ENCODE assay signal across 1 cellular context in the genomic region with DNA sequence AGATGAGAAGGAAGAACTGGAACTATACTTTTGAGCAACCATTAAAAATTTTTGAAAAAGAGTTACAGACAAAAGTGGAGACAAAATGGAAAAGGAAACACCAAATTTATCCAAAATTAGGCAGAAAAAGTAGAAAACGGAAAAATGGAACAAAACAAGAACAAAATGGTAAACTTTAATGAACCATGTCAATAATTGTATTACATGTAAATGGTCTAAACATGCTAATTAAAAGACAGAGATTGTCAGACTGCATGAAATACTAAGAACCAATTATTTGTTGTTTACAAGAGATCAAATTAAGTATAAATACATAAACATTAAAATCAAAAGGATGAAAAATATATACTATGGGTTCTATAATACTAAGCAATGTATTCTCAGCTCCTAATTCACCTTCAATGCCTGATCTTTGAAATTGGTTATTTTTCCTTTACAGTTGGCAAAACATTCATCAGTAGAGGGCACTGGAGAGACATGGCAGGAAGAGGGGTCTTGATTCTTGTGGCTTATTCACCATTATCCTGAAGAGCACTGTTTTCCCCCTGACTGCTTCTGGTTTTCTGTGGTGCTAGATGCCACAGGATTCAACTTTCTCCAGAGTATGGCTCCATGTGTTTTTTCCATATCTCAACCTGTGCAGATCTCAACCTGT.
TF ChIP-seq lines count a peak whose summit lies in the region.

No MANE protein-coding gene starts in this region.

TF ChIP-seq in GM23338, 12 proteins besides CTCF, POLR2A, EP300 and RAD21 (continued from another document):
- TF ChIP-seq, protein P1, sequence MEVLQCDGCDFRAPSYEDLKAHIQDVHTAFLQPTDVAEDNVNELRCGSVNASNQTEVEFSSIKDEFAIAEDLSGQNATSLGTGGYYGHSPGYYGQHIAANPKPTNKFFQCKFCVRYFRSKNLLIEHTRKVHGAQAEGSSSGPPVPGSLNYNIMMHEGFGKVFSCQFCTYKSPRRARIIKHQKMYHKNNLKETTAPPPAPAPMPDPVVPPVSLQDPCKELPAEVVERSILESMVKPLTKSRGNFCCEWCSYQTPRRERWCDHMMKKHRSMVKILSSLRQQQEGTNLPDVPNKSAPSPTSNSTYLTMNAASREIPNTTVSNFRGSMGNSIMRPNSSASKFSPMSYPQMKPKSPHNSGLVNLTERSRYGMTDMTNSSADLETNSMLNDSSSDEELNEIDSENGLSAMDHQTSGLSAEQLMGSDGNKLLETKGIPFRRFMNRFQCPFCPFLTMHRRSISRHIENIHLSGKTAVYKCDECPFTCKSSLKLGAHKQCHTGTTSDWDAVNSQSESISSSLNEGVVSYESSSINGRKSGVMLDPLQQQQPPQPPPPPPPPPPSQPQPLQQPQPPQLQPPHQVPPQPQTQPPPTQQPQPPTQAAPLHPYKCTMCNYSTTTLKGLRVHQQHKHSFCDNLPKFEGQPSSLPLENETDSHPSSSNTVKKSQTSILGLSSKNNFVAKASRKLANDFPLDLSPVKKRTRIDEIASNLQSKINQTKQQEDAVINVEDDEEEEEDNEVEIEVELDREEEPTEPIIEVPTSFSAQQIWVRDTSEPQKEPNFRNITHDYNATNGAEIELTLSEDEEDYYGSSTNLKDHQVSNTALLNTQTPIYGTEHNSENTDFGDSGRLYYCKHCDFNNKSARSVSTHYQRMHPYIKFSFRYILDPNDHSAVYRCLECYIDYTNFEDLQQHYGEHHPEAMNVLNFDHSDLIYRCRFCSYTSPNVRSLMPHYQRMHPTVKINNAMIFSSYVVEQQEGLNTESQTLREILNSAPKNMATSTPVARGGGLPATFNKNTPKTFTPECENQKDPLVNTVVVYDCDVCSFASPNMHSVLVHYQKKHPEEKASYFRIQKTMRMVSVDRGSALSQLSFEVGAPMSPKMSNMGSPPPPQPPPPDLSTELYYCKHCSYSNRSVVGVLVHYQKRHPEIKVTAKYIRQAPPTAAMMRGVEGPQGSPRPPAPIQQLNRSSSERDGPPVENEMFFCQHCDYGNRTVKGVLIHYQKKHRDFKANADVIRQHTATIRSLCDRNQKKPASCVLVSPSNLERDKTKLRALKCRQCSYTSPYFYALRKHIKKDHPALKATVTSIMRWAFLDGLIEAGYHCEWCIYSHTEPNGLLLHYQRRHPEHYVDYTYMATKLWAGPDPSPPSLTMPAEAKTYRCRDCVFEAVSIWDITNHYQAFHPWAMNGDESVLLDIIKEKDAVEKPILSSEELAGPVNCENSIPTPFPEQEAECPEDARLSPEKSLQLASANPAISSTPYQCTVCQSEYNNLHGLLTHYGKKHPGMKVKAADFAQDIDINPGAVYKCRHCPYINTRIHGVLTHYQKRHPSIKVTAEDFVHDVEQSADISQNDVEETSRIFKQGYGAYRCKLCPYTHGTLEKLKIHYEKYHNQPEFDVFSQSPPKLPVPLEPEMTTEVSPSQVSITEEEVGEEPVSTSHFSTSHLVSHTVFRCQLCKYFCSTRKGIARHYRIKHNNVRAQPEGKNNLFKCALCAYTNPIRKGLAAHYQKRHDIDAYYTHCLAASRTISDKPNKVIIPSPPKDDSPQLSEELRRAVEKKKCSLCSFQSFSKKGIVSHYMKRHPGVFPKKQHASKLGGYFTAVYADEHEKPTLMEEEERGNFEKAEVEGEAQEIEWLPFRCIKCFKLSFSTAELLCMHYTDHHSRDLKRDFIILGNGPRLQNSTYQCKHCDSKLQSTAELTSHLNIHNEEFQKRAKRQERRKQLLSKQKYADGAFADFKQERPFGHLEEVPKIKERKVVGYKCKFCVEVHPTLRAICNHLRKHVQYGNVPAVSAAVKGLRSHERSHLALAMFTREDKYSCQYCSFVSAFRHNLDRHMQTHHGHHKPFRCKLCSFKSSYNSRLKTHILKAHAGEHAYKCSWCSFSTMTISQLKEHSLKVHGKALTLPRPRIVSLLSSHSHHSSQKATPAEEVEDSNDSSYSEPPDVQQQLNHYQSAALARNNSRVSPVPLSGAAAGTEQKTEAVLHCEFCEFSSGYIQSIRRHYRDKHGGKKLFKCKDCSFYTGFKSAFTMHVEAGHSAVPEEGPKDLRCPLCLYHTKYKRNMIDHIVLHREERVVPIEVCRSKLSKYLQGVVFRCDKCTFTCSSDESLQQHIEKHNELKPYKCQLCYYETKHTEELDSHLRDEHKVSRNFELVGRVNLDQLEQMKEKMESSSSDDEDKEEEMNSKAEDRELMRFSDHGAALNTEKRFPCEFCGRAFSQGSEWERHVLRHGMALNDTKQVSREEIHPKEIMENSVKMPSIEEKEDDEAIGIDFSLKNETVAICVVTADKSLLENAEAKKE (CRISPR knock-in tag; IDR thresholded peaks at IDR 0.05) = no peak
- TF ChIP-seq ZNF331 (CRISPR knock-in tag; IDR thresholded peaks at IDR 0.05; ENCODE audit: low read depth) (no peak), STAT1 (IDR thresholded peaks at IDR 0.05; ENCODE audit: unreplicated experiment) (no peak), NANOG (IDR thresholded peaks at IDR 0.05; ENCODE audit: borderline replicate concordance) (no peak), JUNB (IDR thresholded peaks at IDR 0.05; ENCODE audit: unreplicated experiment) (no peak), POLR2AphosphoS5 (IDR thresholded peaks at IDR 0.05; ENCODE audit: low read depth) (no peak), EZH2 (IDR thresholded peaks at IDR 0.05; ENCODE audit: low read depth, unreplicated experiment) (no peak), CREB1 (CRISPR knock-in tag; IDR thresholded peaks at IDR 0.05; ENCODE audit: low read depth) (no peak)
